ENCODE assay signal across 8 cellular contexts in the genomic region with DNA sequence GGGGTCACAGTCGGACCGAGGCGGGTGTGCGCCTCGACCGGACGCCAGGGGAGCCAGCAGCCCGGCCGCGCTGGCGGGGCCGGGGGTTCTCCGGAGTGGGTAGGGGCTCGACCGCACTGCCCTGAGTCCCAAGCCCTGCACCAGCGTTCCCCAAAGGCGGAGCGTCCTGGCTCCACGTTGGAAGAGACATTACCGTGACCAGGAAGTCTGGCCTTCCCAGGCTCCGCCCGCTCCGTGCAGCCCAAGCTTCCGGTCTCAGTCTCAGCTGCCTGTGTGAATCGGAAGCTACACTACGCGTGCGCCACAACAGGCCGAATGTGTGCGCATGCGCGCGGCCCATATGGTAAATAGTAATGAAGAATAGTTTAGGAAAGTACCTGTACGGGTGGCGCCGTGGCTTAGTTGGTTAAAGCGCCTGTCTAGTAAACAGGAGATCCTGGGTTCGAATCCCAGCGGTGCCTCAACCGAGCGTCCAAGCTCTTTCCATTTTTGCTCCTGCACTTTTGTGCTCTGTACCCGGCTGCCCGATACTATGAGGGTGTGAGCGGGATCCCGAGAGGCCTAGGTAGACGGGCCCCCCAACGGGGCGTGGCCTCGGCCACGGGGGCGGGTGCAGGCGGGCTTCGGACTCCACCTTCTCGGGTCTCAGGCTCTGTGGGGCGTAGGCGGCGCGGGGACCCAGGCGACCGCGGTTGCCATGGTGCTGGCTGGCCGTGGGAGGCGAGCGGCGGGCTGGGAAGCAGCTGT. TPM values are rescaled to one million over a fixed set of nuclear protein-coding genes. Genes with fewer than 3 reads are reported as not detected.
DNase-seq lines count a peak whose midpoint lies in the region; ATAC-seq, FAIRE-seq and TF ChIP-seq lines count a peak whose summit lies in the region.

No MANE protein-coding gene starts in this region.

- H3K27me3 Mint-ChIP-seq in Calu3 (ENCODE audit: unreplicated experiment) = peaks cover 15% of the 10 kb centered on the region

- H4K20me1 ChIP-seq in endothelial cell of umbilical vein (replicated peaks; ENCODE audit: control insufficient read depth, extremely low read depth, insufficient read depth, low read length) = no peaks in the 10 kb centered on the region

- dilution Hi-C loops in endothelial cell of umbilical vein (cut with MboI; ENCODE audit: extremely low pct_ligation_motif_present, low sequenced_read_pairs) = no loop called here

- FAIRE-seq in endothelial cell of umbilical vein (lab: Jason Lieb, UNC) = peak; percentile 98

- H3K79me2 ChIP-seq in endothelial cell of umbilical vein (ENCODE audit: control insufficient read depth, insufficient read depth, low read length) = no peaks in the 10 kb centered on the region

- peaks cover 42% of the 10 kb centered on the region for H3K36me3 Mint-ChIP-seq in Calu3 (ENCODE audit: insufficient read depth, unreplicated experiment)

- POLR2A ChIA-PET in endothelial cell of umbilical vein (lab: Charles Lee) = interaction anchor here (0.6 to 1.8 kb wide), 2 partner anchors 197 to 513 kb away, joined by 3 to 7 read pairs; a partner anchor contains a TSS

- intact Hi-C loops in Calu3 (cut with micrococcal nuclease; ENCODE audit: unreplicated experiment) (no loop called here), endothelial cell of umbilical vein (cut with micrococcal nuclease) (loop anchor here (1.0 to 5.0 kb wide), 9 partner anchors 18 to 772 kb away; a partner anchor contains a TSS)

- peaks cover 13% of the 10 kb centered on the region for H3K27me3 ChIP-seq in NT2/D1 (ENCODE audit: insufficient read depth, insufficient read length)
- peaks cover 0 to 7% of the 10 kb centered on the region in 2 experiments for H3K27me3 ChIP-seq in endothelial cell of umbilical vein (ENCODE audit: control insufficient read depth in 2 of 2, insufficient read depth in 2 of 2, low read length in 2 of 2)

- TF ChIP-seq POLR2A in endothelial cell of umbilical vein (IDR thresholded peaks at IDR 0.05; ENCODE audit: low read depth, low read length) = peak; percentile 94

- H3K4me3 ChIP-seq in NT2/D1 (ENCODE audit: insufficient read length, low read depth) (peak overlapping the region; percentile 92), endothelial cell of umbilical vein (replicated peaks in 1 of 3; ENCODE audit: insufficient read depth in 1 of 3, low read depth in 1 of 3, low read length in 3 of 3) (peak overlapping the region; percentile 55 to 86 (median 63))

- peaks cover 39% of the 10 kb centered on the region for H3K4me1 Mint-ChIP-seq in Calu3 (ENCODE audit: low read depth, unreplicated experiment)

- H3K9ac ChIP-seq in NT2/D1 (ENCODE audit: insufficient read length, low read depth) (peak overlapping the region; percentile 97), endothelial cell of umbilical vein (replicated peaks; ENCODE audit: extremely low read depth, insufficient read depth, low read length) (peak overlapping the region; percentile 79)

- H3K9me3 ChIP-seq in NT2/D1 (ENCODE audit: insufficient read depth, low read length) (no peaks in the 10 kb centered on the region), endothelial cell of umbilical vein (replicated peaks; ENCODE audit: control insufficient read depth, insufficient read depth, low read length) (no peaks in the 10 kb centered on the region)

- BruUV-seq in Calu3 (replicated peaks; lab: Mats Ljungman, UMichigan) = TSS peak; percentile 100
- BruUV-seq in endothelial cell of umbilical vein (replicated peaks; lab: Mats Ljungman, UMichigan) = TSS peak; percentile 100

- H3K4me1 ChIP-seq in NT2/D1 (ENCODE audit: insufficient read depth, insufficient read length) (peaks cover 10% of the 10 kb centered on the region), endothelial cell of umbilical vein (ENCODE audit: control insufficient read depth, extremely low read depth, insufficient read depth, low read length) (peaks cover 15% of the 10 kb centered on the region)

- peak overlapping the region; percentile 97 for H3K4me3 Mint-ChIP-seq in Calu3 (ENCODE audit: low read depth, unreplicated experiment)

- H3K4me2 ChIP-seq in endothelial cell of umbilical vein (ENCODE audit: insufficient read depth, low read length) = peak overlapping the region; percentile 74

- H2AFZ ChIP-seq in endothelial cell of umbilical vein (ENCODE audit: low read depth, low read length) = peak overlapping the region; percentile 80

- DNase-seq in Calu3 (peak; percentile 100), HUDEP-2 (lab: John Stamatoyannopoulos, UW; ENCODE audit: unreplicated experiment in 76 of 76) (peak; percentile 86 to 100 (median 99)), NT2/D1 (ENCODE audit: low read depth, low spot score) (peak; percentile 89), endothelial cell of umbilical vein (ENCODE audit: low read depth, low spot score) (peak; percentile 100), midbrain (lab: John Stamatoyannopoulos, UW) (peak; percentile 96)
- DNase-seq in activated CD8-positive, alpha-beta memory T cell treated with anti-CD3 and anti-CD28 coated beads, Interleukin-2, amount 50 U/mL, for 4 hours = peak; percentile 96
- DNase-seq in stimulated activated CD8-positive, alpha-beta memory T cell treated with anti-CD3 and anti-CD28 coated beads, Interleukin-2, amount 100 ng/mL, for 1 hour (ENCODE audit: low read depth in 2 of 2) = peak; percentile 88 to 95

- ATAC-seq in GM21381 (IDR thresholded peaks at IDR 0.05; ENCODE audit: unreplicated experiment) = peak; percentile 86

- CTCF ChIA-PET in Calu3 (lab: Charles Lee) = interaction anchor here (0.6 to 2.1 kb wide), 13 partner anchors 9 to 403 kb away, joined by 3 to 11 read pairs (median 3); no protein-coding TSS in a partner anchor
- CTCF ChIA-PET in endothelial cell of umbilical vein (lab: Charles Lee) = interaction anchor here (0.8 to 5.8 kb wide), 19 partner anchors 8 to 601 kb away, joined by 3 to 32 read pairs (median 4); a partner anchor contains a TSS

- H3K9me3 Mint-ChIP-seq in Calu3 (ENCODE audit: low read depth, unreplicated experiment) = no peaks in the 10 kb centered on the region

- TF ChIP-seq CTCF in Calu3 (IDR thresholded peaks at IDR 0.05; ENCODE audit: unreplicated experiment) = peak; percentile 26
- TF ChIP-seq CTCF in endothelial cell of umbilical vein (IDR thresholded peaks at IDR 0.05; ENCODE audit: extremely low read depth in 1 of 2, insufficient read depth in 1 of 2, low read depth in 1 of 2, low read length in 2 of 2) = peak in 1 of 2 donors; percentile 32

- H3K9me1 ChIP-seq in endothelial cell of umbilical vein (replicated peaks; ENCODE audit: control insufficient read depth, extremely low read depth, insufficient read depth, low read length) = no peaks in the 10 kb centered on the region

- H3K27ac Mint-ChIP-seq in Calu3 (ENCODE audit: unreplicated experiment) = peak overlapping the region; percentile 100

- peaks cover 8% of the 10 kb centered on the region for H3K36me3 ChIP-seq in NT2/D1 (ENCODE audit: insufficient read depth, insufficient read length, low read length)
- no peaks in the 10 kb centered on the region for H3K36me3 ChIP-seq in endothelial cell of umbilical vein (ENCODE audit: control insufficient read depth in 2 of 2, extremely low read depth in 1 of 2, insufficient read depth in 2 of 2, low read length in 2 of 2)

- peak overlapping the region; percentile 62 for H3K27ac ChIP-seq in endothelial cell of umbilical vein (ENCODE audit: insufficient read depth, low read depth, low read length)

TF ChIP-seq in endothelial cell of umbilical vein, 7 proteins besides CTCF, POLR2A, EP300 and RAD21:
- TF ChIP-seq MYC (IDR thresholded peaks at IDR 0.05; ENCODE audit: low read depth, low read length) = no peak
- peak; percentile 87 for TF ChIP-seq POLR2AphosphoS5 (IDR thresholded peaks at IDR 0.05; ENCODE audit: insufficient read depth, low read depth, low read length)
- TF ChIP-seq JUN (IDR thresholded peaks at IDR 0.05; ENCODE audit: borderline replicate concordance, insufficient read depth, insufficient read length, low read depth) = no peak
- no peak for TF ChIP-seq FOS (IDR thresholded peaks at IDR 0.05; ENCODE audit: borderline replicate concordance, insufficient read depth, low read length)

RNA-seq across cellular contexts. Expression of a gene that starts 17.3 kb away (rescaled TPM):
- 0.59 and 1.5 TPM in 2 replicates for total RNA-seq in Calu3 (2022)
- 17.8 and 19.4 TPM in 2 replicates for total RNA-seq in endothelial cell of umbilical vein
- polyA plus RNA-seq in endothelial cell of umbilical vein = 14.3 and 23.6 TPM in 2 replicates
- polyA plus RNA-seq in endothelial cell of umbilical vein (2011; cell fraction: cytosol; rRNA removed) = 7.2 and 9.7 TPM in 2 replicates
- 9.5 and 14.1 TPM in 2 replicates for polyA plus RNA-seq in endothelial cell of umbilical vein (2011; cell fraction: nucleus; rRNA removed)
- 10.6 and 21.6 TPM in 2 replicates for polyA plus RNA-seq in endothelial cell of umbilical vein (2012)
- polyA minus RNA-seq in endothelial cell of umbilical vein = 6.8 and 9.9 TPM in 2 replicates
- polyA minus RNA-seq in endothelial cell of umbilical vein (2011; cell fraction: cytosol; rRNA and poly(A)+ RNA removed) = 11.5 TPM
- polyA minus RNA-seq in endothelial cell of umbilical vein (2011; cell fraction: nucleus; rRNA and poly(A)+ RNA removed) = 4.1 and 4.7 TPM in 2 replicates

RNA-seq across cellular contexts. Expression of a gene that starts 44.9 kb away (rescaled TPM):
- total RNA-seq in Calu3 (2022) (1.1 TPM in 1 of 2 replicates, not detected in the other), endothelial cell of umbilical vein (not detected in 2 replicates)
- not detected in 2 replicates for polyA plus RNA-seq in endothelial cell of umbilical vein
- polyA plus RNA-seq in endothelial cell of umbilical vein (2011; cell fraction: cytosol; rRNA removed) = not detected in 2 replicates
- polyA plus RNA-seq in endothelial cell of umbilical vein (2011; cell fraction: nucleus; rRNA removed) = not detected in 2 replicates
- polyA plus RNA-seq in endothelial cell of umbilical vein (2012) = 0.19 TPM in 1 of 2 replicates, not detected in the other
- polyA minus RNA-seq in endothelial cell of umbilical vein = not detected in 2 replicates
- not detected for polyA minus RNA-seq in endothelial cell of umbilical vein (2011; cell fraction: cytosol; rRNA and poly(A)+ RNA removed)
- polyA minus RNA-seq in endothelial cell of umbilical vein (2011; cell fraction: nucleus; rRNA and poly(A)+ RNA removed) = not detected in 2 replicates

RNA-seq across cellular contexts. Expression of a gene that starts 48.8 kb away (rescaled TPM):
- total RNA-seq in Calu3 (2022) (not detected in 2 replicates), endothelial cell of umbilical vein (not detected in 2 replicates)
- not detected in 2 replicates for polyA plus RNA-seq in endothelial cell of umbilical vein
- not detected in 2 replicates for polyA plus RNA-seq in endothelial cell of umbilical vein (2011; cell fraction: cytosol; rRNA removed)
- polyA plus RNA-seq in endothelial cell of umbilical vein (2011; cell fraction: nucleus; rRNA removed) = 0.30 TPM in 1 of 2 replicates, not detected in the other
- not detected in 2 replicates for polyA plus RNA-seq in endothelial cell of umbilical vein (2012)
- polyA minus RNA-seq in endothelial cell of umbilical vein = not detected in 2 replicates
- polyA minus RNA-seq in endothelial cell of umbilical vein (2011; cell fraction: cytosol; rRNA and poly(A)+ RNA removed) = not detected
- polyA minus RNA-seq in endothelial cell of umbilical vein (2011; cell fraction: nucleus; rRNA and poly(A)+ RNA removed) = not detected in 2 replicates

Comparison
In these comparisons a context has a peak if more than half of its experiments do, and no peak if none do; other contexts are left out.
1. Peak in every context shown above with its lines: DNase-seq, ATAC-seq, H3K4me3 ChIP-seq and H3K27ac ChIP-seq.